1 cellular context compared by ENCODE assay signal in the genomic region with DNA sequence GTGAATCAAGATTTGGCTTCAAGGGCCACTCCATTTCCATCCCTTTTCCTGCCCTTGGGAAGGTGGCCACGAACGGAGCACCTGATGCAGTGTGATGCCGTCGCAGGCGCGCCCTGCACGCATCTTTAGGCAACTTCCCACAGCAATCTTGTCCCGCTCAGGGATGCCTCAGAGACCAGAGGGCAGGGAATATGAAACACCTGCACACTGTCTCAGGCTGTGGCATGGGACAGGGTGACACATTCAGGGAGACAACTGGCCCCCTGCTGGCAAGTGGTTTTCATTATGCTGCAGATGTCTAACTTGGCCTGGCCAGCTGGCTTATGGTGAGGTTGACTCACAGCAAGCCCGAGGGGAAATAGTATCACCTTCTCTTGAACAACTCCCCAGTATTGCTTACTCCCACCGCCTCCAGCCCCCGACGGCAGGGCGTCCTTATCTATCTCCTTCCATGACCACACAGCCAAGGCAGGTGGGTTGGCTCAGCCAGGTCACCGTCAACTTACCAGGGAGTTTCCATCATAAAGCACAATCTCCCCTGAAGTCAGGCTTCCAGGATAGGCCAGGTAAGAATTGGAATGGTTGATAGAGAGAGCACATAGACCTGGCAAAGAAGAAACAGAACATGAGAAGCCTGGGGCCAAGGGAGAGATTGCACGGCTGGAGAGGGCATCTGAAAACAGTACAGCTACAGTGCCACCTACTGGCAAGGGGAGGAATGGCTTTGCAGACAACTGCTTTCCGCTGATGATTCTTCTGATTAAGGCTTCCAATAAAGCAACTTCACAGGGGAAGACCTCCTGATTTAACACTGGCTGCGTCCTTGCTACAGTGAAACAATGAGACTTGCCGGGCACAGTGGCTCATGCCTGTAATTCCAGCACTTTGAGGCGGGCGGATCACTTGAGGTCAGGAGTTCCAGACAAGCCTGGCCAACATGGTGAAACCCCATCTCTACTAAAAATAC.
A peak's percentile ranks its signal among the peaks of the same experiment; 100 is the strongest.
TF ChIP-seq lines count a peak whose summit lies in the region.

No MANE protein-coding gene starts in this region.

TF ChIP-seq in K562, 482 proteins besides CTCF, POLR2A, EP300 and RAD21 (continued from another document):
- 0 out of 2 replicates have a peak, but pooled peaks have one; percentile 35 for TF ChIP-seq ZNF766 (CRISPR knock-in tag; conservative IDR thresholded peaks at IDR 0.05)
- TF ChIP-seq CEBPG (CRISPR knock-in tag; IDR thresholded peaks at IDR 0.05) = no peak
- TF ChIP-seq CEBPG (tag; conservative IDR thresholded peaks at IDR 0.05 in 1 of 2, IDR thresholded peaks at IDR 0.05 in 1 of 2) = 0 out of 4 replicates have a peak, but pooled peaks of 1 of the 2 experiments have one; percentile 9
- no peak for TF ChIP-seq PTTG1 (tag; IDR thresholded peaks at IDR 0.05; ENCODE audit: low read depth)
- no peak for TF ChIP-seq ZKSCAN3 (CRISPR knock-in tag; IDR thresholded peaks at IDR 0.05)
- TF ChIP-seq, protein P1, sequence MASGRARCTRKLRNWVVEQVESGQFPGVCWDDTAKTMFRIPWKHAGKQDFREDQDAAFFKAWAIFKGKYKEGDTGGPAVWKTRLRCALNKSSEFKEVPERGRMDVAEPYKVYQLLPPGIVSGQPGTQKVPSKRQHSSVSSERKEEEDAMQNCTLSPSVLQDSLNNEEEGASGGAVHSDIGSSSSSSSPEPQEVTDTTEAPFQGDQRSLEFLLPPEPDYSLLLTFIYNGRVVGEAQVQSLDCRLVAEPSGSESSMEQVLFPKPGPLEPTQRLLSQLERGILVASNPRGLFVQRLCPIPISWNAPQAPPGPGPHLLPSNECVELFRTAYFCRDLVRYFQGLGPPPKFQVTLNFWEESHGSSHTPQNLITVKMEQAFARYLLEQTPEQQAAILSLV (tag; IDR thresholded peaks at IDR 0.05) = no peak
- TF ChIP-seq CCNT2 (IDR thresholded peaks at IDR 0.05; ENCODE audit: borderline replicate concordance, extremely low read depth, insufficient read length, low read depth, low read length) = no peak
- TF ChIP-seq GATA2 (CRISPR knock-in tag; IDR thresholded peaks at IDR 0.05) = peak; percentile 66; the same call in 1 of the 2 replicates
- TF ChIP-seq HLTF (IDR thresholded peaks at IDR 0.05) = no peak
- no peak for TF ChIP-seq ZNF449 (CRISPR knock-in tag; IDR thresholded peaks at IDR 0.05)
- TF ChIP-seq TFAP4 (CRISPR knock-in tag; IDR thresholded peaks at IDR 0.05; ENCODE audit: borderline replicate concordance) = peak; percentile 78
- TF ChIP-seq PHF8 (IDR thresholded peaks at IDR 0.05; ENCODE audit: borderline replicate concordance, low read length) = no peak
- no peak for TF ChIP-seq NEUROD1 (IDR thresholded peaks at IDR 0.05; ENCODE audit: borderline replicate concordance, low read depth, low read length, partially characterized antibody)
- no peak for TF ChIP-seq ATF1 (CRISPR knock-in tag; IDR thresholded peaks at IDR 0.05)
- peak; percentile 17; the same call in 1 of the 2 replicates for TF ChIP-seq ATF1 (tag; IDR thresholded peaks at IDR 0.05)
- no peak for TF ChIP-seq TAF9B (IDR thresholded peaks at IDR 0.05; ENCODE audit: partially characterized antibody)
- TF ChIP-seq ELF2 (CRISPR knock-in tag; IDR thresholded peaks at IDR 0.05) = no peak
- TF ChIP-seq POLR2AphosphoS2 (IDR thresholded peaks at IDR 0.05; ENCODE audit: low read length) = no peak
- TF ChIP-seq FOXO4 (CRISPR knock-in tag; IDR thresholded peaks at IDR 0.05) = no peak
